In the genomic region with DNA sequence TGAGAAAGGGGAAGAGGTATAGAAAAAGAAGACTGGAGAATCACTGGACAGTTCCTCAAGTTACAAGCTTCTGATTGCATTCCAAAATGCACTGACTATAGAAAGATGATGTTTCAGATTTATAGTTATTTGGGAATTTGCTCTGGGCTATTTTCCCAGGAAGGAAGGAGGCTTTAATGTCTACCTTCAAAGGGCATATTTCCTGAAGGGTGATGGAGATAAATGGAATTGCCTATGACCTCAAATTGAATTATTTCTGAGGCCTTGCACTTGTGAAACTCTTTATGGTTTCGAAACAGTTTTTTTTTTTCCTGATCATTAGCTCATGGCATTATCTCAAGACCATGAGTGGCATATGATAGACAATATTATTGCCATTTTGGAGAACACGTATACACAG, we compare ENCODE assay signal across 28 cellular contexts.
"Had no signal": no experiment of that assay in that cellular context is flagged by ENCODE, and none has a peak within 500 bp of the region (broad histone marks: within the 10 kb centered on the region; RNA-seq: fewer than 3 reads in every experiment).

No MANE protein-coding gene starts in this region.

- H3K4me3 ChIP-seq: Peyer's patch, SJCRH30 had no signal

- ATAC-seq: activated T-cell treated with anti-CD3 and anti-CD28 coated beads, Interleukin-2, amount 50 U/mL, for 4 hours; T-helper 17 cell had no signal

- H3K9me3 ChIP-seq: Peyer's patch, SJCRH30 had no signal

- FAIRE-seq: TTC549 had no signal

- H3K27me3 ChIP-seq: Peyer's patch, SJCRH30 had no signal

- H3K27ac ChIP-seq: Peyer's patch, RWPE1, SJCRH30 had no signal

- DNase-seq: activated B cell treated with CpG ODN at 0.5 μM for 24 hours; activated CD4-positive, alpha-beta memory T cell treated with anti-CD3 and anti-CD28 coated beads for 36 hours; activated CD4-positive, alpha-beta T cell treated with anti-CD3 and anti-CD28 coated beads for 1 hour; activated CD4-positive, alpha-beta T cell treated with anti-CD3 and anti-CD28 coated beads, Interleukin-2, amount 10 ng/mL, durations not matched to agents 7 days and 5 days; activated CD8-positive, alpha-beta memory T cell treated with anti-CD3 and anti-CD28 coated beads for 24 hours; activated gamma-delta T cell; activated naive CD4-positive, alpha-beta T cell treated with anti-CD3 and anti-CD28 coated beads for 36 hours; activated naive CD8-positive, alpha-beta T cell treated with anti-CD3 and anti-CD28 coated beads for 36 hours; activated T-cell treated with anti-CD3 and anti-CD28 coated beads, Interleukin-2, amount 50 U/mL, for 4 hours; anterior cingulate cortex; cerebellar nuclear complex; Kasumi-1; KBM-7; NCI-H1048; NCI-H146; NCI-H187 treated with DMSO at 0.1 percent for 48 hours; NCI-H2171 treated with DMSO at 0.1 percent for 48 hours; NCI-H510A treated with DMSO at 0.1 percent for 48 hours; NCI-H69; NK-92 treated with Interleukin-12 subunit alpha and Interleukin-12 subunit beta, amount 100 ng/mL, for 24 hours; OCI-M1; Peyer's patch; Right ventricle myocardium superior; SJCRH30; T-helper 17 cell; T-helper 9 cell had no signal

- H3K4me1 ChIP-seq: Peyer's patch, SJCRH30 had no signal

- H3K36me3 ChIP-seq: Peyer's patch, SJCRH30 had no signal
